ENCODE assay signal across 29 cellular contexts in genomic region chr15:45349671-45350070, GRCh38.
"Had no signal": no experiment of that assay in that cellular context is flagged by ENCODE, and none has a peak within 500 bp of the region (broad histone marks: within the 10 kb centered on the region; RNA-seq: fewer than 3 reads in every experiment).

No MANE protein-coding gene starts in this region.

- H3K4me3 Mint-ChIP-seq: stimulated activated effector memory CD8-positive, alpha-beta T cell treated with anti-CD3 and anti-CD28 coated beads, Interleukin-12 subunit alpha, Interleukin-12 subunit beta, amount 100 ng/mL, for 72 hours; stimulated activated memory B cell treated with anti-CD40 and anti-IgM and Interleukin-4, amounts not matched to agents 10 μg/mL and 1 μg/mL and 100 μg/mL, for 72 hours; stimulated activated naive B cell treated with anti-CD40 and anti-IgM and Interleukin-4, amounts not matched to agents 10 μg/mL and 1 μg/mL and 100 μg/mL, for 72 hours; stimulated activated naive CD8-positive, alpha-beta T cell treated with anti-CD3 and anti-CD28 coated beads, Interleukin-15, amount 100 ng/mL, for 72 hours; stimulated activated naive CD8-positive, alpha-beta T cell treated with anti-CD3 and anti-CD28 coated beads, Interleukin-15, Interleukin-2, amounts not matched to agents 100 ng/mL and 50 ng/mL, for 24 hours; type B pancreatic cell had no signal

- H3K4me3 ChIP-seq: stomach, suprapubic skin, testis, thoracic aorta, thyroid gland, tibial artery, tibial nerve, transverse colon, upper lobe of left lung, upper lobe of right lung, uterus, vagina had no signal

- DNase-seq: stimulated activated CD4-positive, alpha-beta T cell treated with anti-CD3 and anti-CD28 coated beads, Interleukin-2, amount 100 ng/mL, for 48 hours; stimulated activated CD4-positive, alpha-beta T cell treated with anti-CD3 and anti-CD28 coated beads, Interleukin-4, amount 100 ng/mL, for 1 hour; stimulated activated CD4-positive, alpha-beta T cell treated with anti-CD3 and anti-CD28 coated beads, Interleukin-4, amount 100 ng/mL, for 24 hours; stimulated activated CD4-positive, alpha-beta T cell treated with anti-CD3 and anti-CD28 coated beads, Interleukin-4, amount 100 ng/mL, for 4 hours; stimulated activated CD8-positive, alpha-beta memory T cell treated with anti-CD3 and anti-CD28 coated beads, Interleukin-4, amount 100 ng/mL, for 48 hours; stimulated activated naive B cell treated with anti-CD40 and anti-IgM and Interleukin-4, amounts not matched to agents 10 μg/mL and 1 μg/mL and 100 μg/mL, for 72 hours; stimulated activated naive CD4-positive, alpha-beta T cell; stimulated activated naive CD4-positive, alpha-beta T cell treated with Interleukin-2 at 50 U/mL for 16 hours; stimulated activated naive CD8-positive, alpha-beta T cell treated with anti-CD3 and anti-CD28 coated beads, Interleukin-15, amount 100 ng/mL, for 72 hours; stimulated activated naive CD8-positive, alpha-beta T cell treated with anti-CD3 and anti-CD28 coated beads, Interleukin-15, Interleukin-2, amounts not matched to agents 100 U/mL and 50 U/mL, for 24 hours; stomach; substantia nigra; testis; thyroid gland; tibial artery; transverse colon; trophoblast cell; upper lobe of left lung; upper lobe of right lung; uterus had no signal

- H3K36me3 ChIP-seq: stomach, suprapubic skin, thoracic aorta, thyroid gland, tibial artery, tibial nerve, transverse colon, upper lobe of left lung, upper lobe of right lung, uterus, vagina had no signal

- H3K27me3 ChIP-seq: suprapubic skin, testis, thyroid gland, tibial artery, tibial nerve, transverse colon, upper lobe of left lung, uterus, vagina had no signal

- H3K9me3 ChIP-seq: stomach, suprapubic skin, testis, thoracic aorta, thyroid gland, tibial artery, tibial nerve, transverse colon, upper lobe of left lung, upper lobe of right lung, uterus, vagina had no signal

- H3K27ac ChIP-seq: stomach, suprapubic skin, testis, thoracic aorta, thyroid gland, tibial artery, transverse colon, upper lobe of left lung, upper lobe of right lung, uterus, vagina had no signal

- ATAC-seq: stimulated activated effector memory CD8-positive, alpha-beta T cell treated with anti-CD3 and anti-CD28 coated beads, Interleukin-12 subunit alpha, Interleukin-12 subunit beta, amount 100 ng/mL, for 72 hours; stimulated activated memory B cell treated with anti-CD40 and anti-IgM and Interleukin-4, amounts not matched to agents 10 μg/mL and 1 μg/mL and 100 μg/mL, for 72 hours; stimulated activated naive B cell treated with anti-CD40 and anti-IgM and Interleukin-4, amounts not matched to agents 10 μg/mL and 1 μg/mL and 100 μg/mL, for 72 hours; stimulated activated naive CD8-positive, alpha-beta T cell treated with anti-CD3 and anti-CD28 coated beads, Interleukin-15, amount 100 ng/mL, for 72 hours; stimulated activated naive CD8-positive, alpha-beta T cell treated with anti-CD3 and anti-CD28 coated beads, Interleukin-15, Interleukin-2, amounts not matched to agents 100 U/mL and 50 U/mL, for 24 hours; upper lobe of right lung had no signal

- H3K4me1 Mint-ChIP-seq: stimulated activated effector memory CD8-positive, alpha-beta T cell treated with anti-CD3 and anti-CD28 coated beads, Interleukin-12 subunit alpha, Interleukin-12 subunit beta, amount 100 ng/mL, for 72 hours; stimulated activated naive B cell treated with anti-CD40 and anti-IgM and Interleukin-4, amounts not matched to agents 10 μg/mL and 1 μg/mL and 100 μg/mL, for 72 hours; stimulated activated naive CD8-positive, alpha-beta T cell treated with anti-CD3 and anti-CD28 coated beads, Interleukin-15, amount 100 ng/mL, for 72 hours had no signal

- H3K36me3 Mint-ChIP-seq: stimulated activated effector memory CD8-positive, alpha-beta T cell treated with anti-CD3 and anti-CD28 coated beads, Interleukin-12 subunit alpha, Interleukin-12 subunit beta, amount 100 ng/mL, for 72 hours; stimulated activated memory B cell treated with anti-CD40 and anti-IgM and Interleukin-4, amounts not matched to agents 10 μg/mL and 1 μg/mL and 100 μg/mL, for 72 hours; stimulated activated naive B cell treated with anti-CD40 and anti-IgM and Interleukin-4, amounts not matched to agents 10 μg/mL and 1 μg/mL and 100 μg/mL, for 72 hours; type B pancreatic cell had no signal

- FAIRE-seq: urothelium cell line had no signal

- H3K9me3 Mint-ChIP-seq: stimulated activated effector memory CD8-positive, alpha-beta T cell treated with anti-CD3 and anti-CD28 coated beads, Interleukin-12 subunit alpha, Interleukin-12 subunit beta, amount 100 ng/mL, for 72 hours; stimulated activated memory B cell treated with anti-CD40 and anti-IgM and Interleukin-4, amounts not matched to agents 10 μg/mL and 1 μg/mL and 100 μg/mL, for 72 hours; stimulated activated naive B cell treated with anti-CD40 and anti-IgM and Interleukin-4, amounts not matched to agents 10 μg/mL and 1 μg/mL and 100 μg/mL, for 72 hours; stimulated activated naive CD8-positive, alpha-beta T cell treated with anti-CD3 and anti-CD28 coated beads, Interleukin-15, amount 100 ng/mL, for 72 hours; stimulated activated naive CD8-positive, alpha-beta T cell treated with anti-CD3 and anti-CD28 coated beads, Interleukin-15, Interleukin-2, amounts not matched to agents 100 ng/mL and 50 ng/mL, for 24 hours; type B pancreatic cell had no signal

- H3K4me1 ChIP-seq: suprapubic skin, testis, upper lobe of right lung, uterus, vagina had no signal

- H3K27ac Mint-ChIP-seq: stimulated activated effector memory CD8-positive, alpha-beta T cell treated with anti-CD3 and anti-CD28 coated beads, Interleukin-12 subunit alpha, Interleukin-12 subunit beta, amount 100 ng/mL, for 72 hours; stimulated activated memory B cell treated with anti-CD40 and anti-IgM and Interleukin-4, amounts not matched to agents 10 μg/mL and 1 μg/mL and 100 μg/mL, for 72 hours; stimulated activated naive B cell treated with anti-CD40 and anti-IgM and Interleukin-4, amounts not matched to agents 10 μg/mL and 1 μg/mL and 100 μg/mL, for 72 hours; stimulated activated naive CD8-positive, alpha-beta T cell treated with anti-CD3 and anti-CD28 coated beads, Interleukin-15, amount 100 ng/mL, for 72 hours; stimulated activated naive CD8-positive, alpha-beta T cell treated with anti-CD3 and anti-CD28 coated beads, Interleukin-15, Interleukin-2, amounts not matched to agents 100 ng/mL and 50 ng/mL, for 24 hours; type B pancreatic cell had no signal
